7 cellular contexts compared by ENCODE assay signal in the genomic region with DNA sequence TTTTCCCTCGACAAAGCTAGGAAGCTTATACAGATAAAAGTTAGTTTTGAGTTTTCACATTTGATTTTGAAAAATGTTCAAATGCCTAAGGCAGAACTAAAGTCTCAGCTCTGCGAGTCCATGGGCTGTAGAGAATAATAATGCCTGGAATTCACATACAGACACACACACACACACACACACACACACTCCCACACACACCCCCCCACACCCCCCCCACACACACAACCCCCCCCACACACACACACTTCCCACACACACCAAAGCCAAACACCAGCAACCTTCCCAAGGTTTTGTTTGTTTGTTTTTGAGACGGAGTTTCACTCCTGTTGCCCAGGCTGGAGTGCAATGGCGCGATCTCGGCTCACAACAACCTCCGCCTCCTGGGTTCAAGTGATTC.
"Had no signal": no experiment of that assay in that cellular context is flagged by ENCODE, and none has a peak within 500 bp of the region (broad histone marks: within the 10 kb centered on the region; RNA-seq: fewer than 3 reads in every experiment).

No MANE protein-coding gene starts in this region.

- H3K27ac ChIP-seq: HL-60 had no signal

- H3K36me3 Mint-ChIP-seq: IgD-negative memory B cell had no signal

- H3K27ac Mint-ChIP-seq: GM23338, HFFc6, IgD-negative memory B cell had no signal

- ATAC-seq: GM23338, HepG2 had no signal

- DNase-seq: H9, HCEC 1CT, HFFc6 had no signal

- H3K4me3 Mint-ChIP-seq: GM23338, H9, HFFc6, IgD-negative memory B cell had no signal

- H3K4me3 ChIP-seq: GM23338 had no signal
